Comparison of ENCODE assay signal across 9 cellular contexts in genomic region chr13:60226507-60226906, GRCh38.
DNase-seq lines count a peak whose midpoint lies in the region; ATAC-seq, FAIRE-seq and TF ChIP-seq lines count a peak whose summit lies in the region.
"Had no signal": no experiment of that assay in that cellular context is flagged by ENCODE, and none has a peak within 500 bp of the region (broad histone marks: within the 10 kb centered on the region; RNA-seq: fewer than 3 reads in every experiment).

No MANE protein-coding gene starts in this region.

- no peaks in the 10 kb centered on the region for H3K4me1 Mint-ChIP-seq in natural killer cell

- H4K20me1 ChIP-seq in Karpas-422 (ENCODE audit: insufficient read depth, low read depth, low read length): no peaks in the 10 kb centered on the region

- TF ChIP-seq CTCF in kidney (IDR thresholded peaks at IDR 0.05; ENCODE audit: borderline replicate concordance, extremely low read depth, insufficient read depth) (peak; percentile 19), natural killer cell (IDR thresholded peaks at IDR 0.05) (no peak)

- H3K27me3 Mint-ChIP-seq in natural killer cell (ENCODE audit: low read depth in 2 of 2): peaks cover 2 to 15% of the 10 kb centered on the region in 2 donors

- H3K9me3 ChIP-seq in Karpas-422 (ENCODE audit: low read length) (no peaks in the 10 kb centered on the region), kidney (ENCODE audit: control insufficient read depth in 1 of 2, low read length in 2 of 2) (no peaks in the 10 kb centered on the region)

- H3K36me3 Mint-ChIP-seq in natural killer cell: no peaks in the 10 kb centered on the region

- H3K79me2 ChIP-seq in Karpas-422 (ENCODE audit: low read length): no peaks in the 10 kb centered on the region

- H3K27ac ChIP-seq in Karpas-422 (ENCODE audit: low read length) (no peak overlapping the region), kidney (ENCODE audit: low read depth in 2 of 2, low read length in 2 of 2) (no peak overlapping the region)

- DNase-seq in Daoy (ENCODE audit: low read depth) (peak; percentile 13), Karpas-422 (peak; percentile 62), UCSD-AML1 (lab: John Stamatoyannopoulos, UW; ENCODE audit: unreplicated experiment) (peak; percentile 9), kidney (no peak), anterior cingulate cortex (lab: John Stamatoyannopoulos, UW) (no peak), natural killer cell (no peak)
- DNase-seq: SIG-M5 had no signal

- H3K4me3 ChIP-seq in Karpas-422 (ENCODE audit: low read length): no peak overlapping the region
- no peak overlapping the region for H3K4me3 ChIP-seq in kidney (ENCODE audit: low read length in 2 of 2)

- intact Hi-C loops in kidney (cut with DNase I): no loop called here
- intact Hi-C loops in natural killer cell (cut with micrococcal nuclease): no loop called here

- H2AFZ ChIP-seq in Karpas-422 (ENCODE audit: low read length): no peak overlapping the region

- H3K9ac ChIP-seq in Karpas-422 (ENCODE audit: low read length) (no peak overlapping the region), kidney (ENCODE audit: low read length in 2 of 2) (no peak overlapping the region)

- no peak overlapping the region for H3K4me2 ChIP-seq in Karpas-422 (ENCODE audit: low read depth, low read length, poor library complexity, severe bottlenecking)

- FAIRE-seq in kidney (lab: Jason Lieb, UNC): no peak

- no peaks in the 10 kb centered on the region for H3K9me2 ChIP-seq in Karpas-422 (replicated peaks; ENCODE audit: insufficient read depth, low read length)

- H3K4me1 ChIP-seq in Karpas-422 (ENCODE audit: low read length): no peaks in the 10 kb centered on the region
- H3K4me1 ChIP-seq in kidney (ENCODE audit: control insufficient read depth in 1 of 2, insufficient read depth in 1 of 2, low read depth in 1 of 2, low read length in 2 of 2): no peaks in the 10 kb centered on the region

- no peaks in the 10 kb centered on the region for H3K9me3 Mint-ChIP-seq in natural killer cell

- no peak overlapping the region for H3K4me3 Mint-ChIP-seq in natural killer cell

- H3K36me3 ChIP-seq in Karpas-422 (ENCODE audit: insufficient read depth, low read length) (no peaks in the 10 kb centered on the region), kidney (ENCODE audit: control insufficient read depth in 1 of 2, insufficient read depth in 2 of 2, low read length in 2 of 2) (no peaks in the 10 kb centered on the region)

- H3K27ac Mint-ChIP-seq in natural killer cell: no peak overlapping the region

- ATAC-seq in GM18867 (IDR thresholded peaks at IDR 0.05; ENCODE audit: unreplicated experiment) (no peak), natural killer cell (no peak), HG03469 (IDR thresholded peaks at IDR 0.05; ENCODE audit: unreplicated experiment) (no peak)

- H3K27me3 ChIP-seq in Karpas-422 (ENCODE audit: low read length): no peaks in the 10 kb centered on the region

Comparison
In these comparisons a context has a peak if more than half of its experiments do, and no peak if none do; other contexts are left out.
1. DNase-seq: peak in Daoy (single experiment), Karpas-422 (single experiment) and UCSD-AML1 (single experiment); none in kidney (single experiment), anterior cingulate cortex (0 of 58) and natural killer cell (single experiment).